In the genomic region with DNA sequence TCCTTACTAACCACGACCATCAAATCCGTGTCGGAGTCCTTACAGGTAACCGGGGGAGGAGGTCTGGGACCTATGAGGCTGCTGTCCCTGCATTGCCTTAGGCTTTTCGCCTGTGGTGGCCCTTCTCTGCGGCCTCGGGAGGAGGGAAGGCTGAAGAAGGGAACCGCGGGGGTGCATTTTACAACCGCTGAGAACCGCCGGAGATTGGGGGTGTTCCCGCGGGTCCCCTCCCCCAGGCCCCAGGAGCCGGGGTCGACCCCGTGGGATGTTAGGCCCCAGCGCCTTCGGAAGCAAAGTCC, we compare ENCODE assay signal across 9 cellular contexts. TPM values are rescaled to one million over a fixed set of nuclear protein-coding genes. Genes with fewer than 3 reads are reported as not detected.
DNase-seq lines count a peak whose midpoint lies in the region; ATAC-seq and TF ChIP-seq lines count a peak whose summit lies in the region.
"Had no signal": no experiment of that assay in that cellular context is flagged by ENCODE, and none has a peak within 500 bp of the region (broad histone marks: within the 10 kb centered on the region; RNA-seq: fewer than 3 reads in every experiment).

No MANE protein-coding gene starts in this region.

- no peaks in the 10 kb centered on the region for H3K9me3 ChIP-seq in SK-N-MC (ENCODE audit: low read depth, low read length)

- H3K4me3 ChIP-seq in SK-N-MC (peak overlapping the region; percentile 95), fibroblast of villous mesenchyme (ENCODE audit: low read depth, low read length) (peak overlapping the region; percentile 87), skin epidermis (peak overlapping the region; percentile 65 to 89 (median 84))

- peak overlapping the region; percentile 72 for H3K9ac ChIP-seq in SK-N-MC (ENCODE audit: insufficient read length)

- no peaks in the 10 kb centered on the region for H3K36me3 ChIP-seq in SK-N-MC (ENCODE audit: insufficient read depth, low read length)

- H3K27ac ChIP-seq in SK-N-MC (peak overlapping the region; percentile 62; the same call in 1 of the 2 replicates), skin epidermis (peak overlapping the region; percentile 54 to 94 (median 84))

- peak; percentile 2 for ATAC-seq in GM19455 (IDR thresholded peaks at IDR 0.05; ENCODE audit: unreplicated experiment)
- ATAC-seq in HG03139 (IDR thresholded peaks at IDR 0.05; ENCODE audit: unreplicated experiment) = no peak

- no peak for DNase-seq in SK-N-MC (ENCODE audit: low read depth, low spot score)
- no peak for DNase-seq in fibroblast of villous mesenchyme (ENCODE audit: low read depth)
- DNase-seq in NCI-H2081 treated with DMSO at 0.1 percent for 48 hours (lab: John Stamatoyannopoulos, UW) = no peak
- DNase-seq in NCI-H2107 treated with DMSO at 0.1 percent for 48 hours (lab: John Stamatoyannopoulos, UW; ENCODE audit: unreplicated experiment) = no peak
- no peak for DNase-seq in effector CD8-positive, alpha-beta T cell (lab: John Stamatoyannopoulos, UW)

- TF ChIP-seq CTCF in fibroblast of villous mesenchyme (IDR thresholded peaks at IDR 0.05; ENCODE audit: insufficient read depth, low read depth, low read length) = no peak

RNA-seq across cellular contexts. Expression of gene GPHN, which starts 0.5 kb away (rescaled TPM):
- total RNA-seq in fibroblast of villous mesenchyme = 5.8 and 9.1 TPM in 2 replicates

RNA-seq across cellular contexts. Expression of gene CCDC196, which starts 22.3 kb away (rescaled TPM):
- total RNA-seq in fibroblast of villous mesenchyme = not detected in 2 replicates
- total RNA-seq: SK-MEL-5 had no signal
